21 cellular contexts compared by ENCODE assay signal in the genomic region with DNA sequence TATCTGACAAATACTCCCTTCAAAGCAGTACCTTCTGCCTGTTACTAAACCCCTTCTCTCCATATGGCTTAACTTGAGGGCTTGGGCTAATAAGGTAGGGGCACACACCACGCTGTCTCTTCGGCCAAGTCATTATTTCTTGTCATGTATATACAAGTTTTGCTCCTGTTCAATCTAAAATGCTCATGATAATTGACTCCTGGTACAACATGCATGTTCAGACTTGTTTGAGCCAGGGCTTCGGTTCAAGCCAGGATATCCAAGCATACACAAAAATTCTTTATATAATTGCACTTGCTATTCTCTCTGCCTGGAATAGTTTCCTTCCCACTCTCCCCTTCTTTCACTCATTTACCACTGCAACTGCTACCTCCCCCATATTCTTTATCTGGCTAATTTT.
"Had no signal": no experiment of that assay in that cellular context is flagged by ENCODE, and none has a peak within 500 bp of the region (broad histone marks: within the 10 kb centered on the region; RNA-seq: fewer than 3 reads in every experiment).

No MANE protein-coding gene starts in this region.

- ATAC-seq: activated T-cell treated with anti-CD3 and anti-CD28 coated beads, Interleukin-2, amount 50 U/mL, for 72 hours; left lobe of liver; lower lobe of right lung; right lobe of liver; stimulated activated effector memory CD8-positive, alpha-beta T cell treated with anti-CD3 and anti-CD28 coated beads, Interleukin-12 subunit alpha, Interleukin-12 subunit beta, amount 100 ng/mL, for 72 hours had no signal

- H3K4me3 ChIP-seq: lower lobe of right lung, neural progenitor cell, right lobe of liver, skin epidermis, stomach, suprapubic skin, tibial nerve, uterus had no signal

- H2AFZ ChIP-seq: neural progenitor cell had no signal

- H3K27me3 ChIP-seq: neural progenitor cell, right lobe of liver, stomach, suprapubic skin, tibial nerve, uterus had no signal

- H3K9me3 ChIP-seq: lower lobe of right lung, right lobe of liver, suprapubic skin, tibial nerve, uterus had no signal

- H3K27ac ChIP-seq: lower lobe of right lung, neural progenitor cell, right lobe of liver, skin epidermis, stomach, suprapubic skin, tibial nerve, uterus had no signal

- H3K4me1 ChIP-seq: lower lobe of right lung, right lobe of liver, stomach, suprapubic skin, tibial nerve, uterus had no signal

- H3K27me3 Mint-ChIP-seq: activated CD4-positive, alpha-beta memory T cell treated with anti-CD3 and anti-CD28 coated beads for 36 hours; activated naive CD8-positive, alpha-beta T cell treated with anti-CD3 and anti-CD28 coated beads, Interleukin-2, amount 10 ng/mL, durations not matched to agents 7 days and 5 days; naive B cell had no signal

- H3K4me3 Mint-ChIP-seq: activated CD4-positive, alpha-beta memory T cell treated with anti-CD3 and anti-CD28 coated beads for 36 hours; activated naive CD4-positive, alpha-beta T cell treated with anti-CD3 and anti-CD28 coated beads for 36 hours; activated naive CD8-positive, alpha-beta T cell treated with anti-CD3 and anti-CD28 coated beads, Interleukin-2, amount 10 ng/mL, durations not matched to agents 7 days and 5 days; activated T-cell treated with anti-CD3 and anti-CD28 coated beads, Interleukin-2, amount 50 U/mL, for 72 hours; naive B cell; neural progenitor cell; stimulated activated effector memory CD8-positive, alpha-beta T cell treated with anti-CD3 and anti-CD28 coated beads, Interleukin-12 subunit alpha, Interleukin-12 subunit beta, amount 100 ng/mL, for 72 hours had no signal

- H3K4me1 Mint-ChIP-seq: activated naive CD8-positive, alpha-beta T cell treated with anti-CD3 and anti-CD28 coated beads, Interleukin-2, amount 10 ng/mL, durations not matched to agents 7 days and 5 days; naive B cell; stimulated activated effector memory CD8-positive, alpha-beta T cell treated with anti-CD3 and anti-CD28 coated beads, Interleukin-12 subunit alpha, Interleukin-12 subunit beta, amount 100 ng/mL, for 72 hours had no signal

- H3K4me2 ChIP-seq: neural progenitor cell had no signal

- H3K27ac Mint-ChIP-seq: activated CD4-positive, alpha-beta memory T cell treated with anti-CD3 and anti-CD28 coated beads for 36 hours; activated naive CD4-positive, alpha-beta T cell treated with anti-CD3 and anti-CD28 coated beads for 36 hours; activated naive CD8-positive, alpha-beta T cell treated with anti-CD3 and anti-CD28 coated beads, Interleukin-2, amount 10 ng/mL, durations not matched to agents 7 days and 5 days; activated T-cell treated with anti-CD3 and anti-CD28 coated beads, Interleukin-2, amount 50 U/mL, for 72 hours; naive B cell; neural progenitor cell; stimulated activated effector memory CD8-positive, alpha-beta T cell treated with anti-CD3 and anti-CD28 coated beads, Interleukin-12 subunit alpha, Interleukin-12 subunit beta, amount 100 ng/mL, for 72 hours had no signal

- DNase-seq: activated CD4-positive, alpha-beta memory T cell treated with anti-CD3 and anti-CD28 coated beads for 36 hours; activated CD4-positive, alpha-beta T cell treated with anti-CD3 and anti-CD28 coated beads for 48 hours; activated effector memory CD4-positive, alpha-beta T cell treated with Interleukin-2 at 50 U/mL for 16 hours; activated naive CD4-positive, alpha-beta T cell treated with anti-CD3 and anti-CD28 coated beads for 36 hours; activated naive CD8-positive, alpha-beta T cell treated with anti-CD3 and anti-CD28 coated beads, Interleukin-2, amount 10 ng/mL, durations not matched to agents 7 days and 5 days; activated T-cell treated with anti-CD3 and anti-CD28 coated beads, Interleukin-2, amount 50 U/mL, for 72 hours; amygdala; foreskin melanocyte; lower lobe of right lung; naive B cell; posterior cingulate gyrus; right lobe of liver; stimulated activated CD4-positive, alpha-beta T cell treated with anti-CD3 and anti-CD28 coated beads, Interleukin-2, amount 100 ng/mL, for 24 hours; stomach; uterus had no signal

- H3K36me3 Mint-ChIP-seq: activated CD4-positive, alpha-beta memory T cell treated with anti-CD3 and anti-CD28 coated beads for 36 hours; activated naive CD8-positive, alpha-beta T cell treated with anti-CD3 and anti-CD28 coated beads, Interleukin-2, amount 10 ng/mL, durations not matched to agents 7 days and 5 days; naive B cell; neural progenitor cell; stimulated activated effector memory CD8-positive, alpha-beta T cell treated with anti-CD3 and anti-CD28 coated beads, Interleukin-12 subunit alpha, Interleukin-12 subunit beta, amount 100 ng/mL, for 72 hours had no signal

- H3K36me3 ChIP-seq: lower lobe of right lung, neural progenitor cell, right lobe of liver, stomach, suprapubic skin, tibial nerve, uterus had no signal
